In genomic region chr9:134141906-134142305, GRCh38 we compare ENCODE assay signal across 37 cellular contexts. TPM values are rescaled to one million over a fixed set of nuclear protein-coding genes. Genes with fewer than 3 reads are reported as not detected.
"Had no signal": no experiment of that assay in that cellular context is flagged by ENCODE, and none has a peak within 500 bp of the region (broad histone marks: within the 10 kb centered on the region; RNA-seq: fewer than 3 reads in every experiment).

No MANE protein-coding gene starts in this region.

- H3K27ac Mint-ChIP-seq: natural killer cell; progenitor cell of endocrine pancreas; stimulated activated memory B cell treated with anti-CD40 and anti-IgM and Interleukin-4, amounts not matched to agents 10 μg/mL and 1 μg/mL and 100 μg/mL, for 72 hours; stimulated activated naive CD8-positive, alpha-beta T cell treated with anti-CD3 and anti-CD28 coated beads, Interleukin-15, amount 100 ng/mL, for 72 hours; type B pancreatic cell had no signal

- H3K4me2 ChIP-seq: smooth muscle cell had no signal

- H3K36me3 Mint-ChIP-seq: natural killer cell had no signal

- H3K9ac ChIP-seq: parathyroid adenoma had no signal

- H3K27me3 Mint-ChIP-seq: naive thymus-derived CD4-positive, alpha-beta T cell; progenitor cell of endocrine pancreas; stimulated activated memory B cell treated with anti-CD40 and anti-IgM and Interleukin-4, amounts not matched to agents 10 μg/mL and 1 μg/mL and 100 μg/mL, for 72 hours; stimulated activated naive CD8-positive, alpha-beta T cell treated with anti-CD3 and anti-CD28 coated beads, Interleukin-15, amount 100 ng/mL, for 72 hours; type B pancreatic cell had no signal

- H3K9me3 Mint-ChIP-seq: natural killer cell; nephron; neural crest cell; stimulated activated memory B cell treated with anti-CD40 and anti-IgM and Interleukin-4, amounts not matched to agents 10 μg/mL and 1 μg/mL and 100 μg/mL, for 72 hours; stimulated activated naive CD8-positive, alpha-beta T cell treated with anti-CD3 and anti-CD28 coated beads, Interleukin-15, amount 100 ng/mL, for 72 hours; type B pancreatic cell had no signal

- H3K4me1 ChIP-seq: parathyroid adenoma had no signal

- H3K27ac ChIP-seq: neutrophil, ovary, parathyroid adenoma, psoas muscle, skin epidermis, spleen, suprapubic skin, testis, tibial artery, transverse colon, upper lobe of right lung, uterus had no signal

- H3K9me3 ChIP-seq: neutrophil, ovary, psoas muscle, spleen, suprapubic skin, testis, tibial artery, transverse colon, upper lobe of right lung, uterus had no signal

- H3K4me3 ChIP-seq: ovary, psoas muscle, skin epidermis, smooth muscle cell, spleen, suprapubic skin, testis, tibial artery, transverse colon, upper lobe of right lung, uterus had no signal

- H2AFZ ChIP-seq: parathyroid adenoma had no signal

- H3K4me3 Mint-ChIP-seq: naive thymus-derived CD4-positive, alpha-beta T cell; natural killer cell; nephron; neural crest cell; stimulated activated memory B cell treated with anti-CD40 and anti-IgM and Interleukin-4, amounts not matched to agents 10 μg/mL and 1 μg/mL and 100 μg/mL, for 72 hours; stimulated activated naive CD8-positive, alpha-beta T cell treated with anti-CD3 and anti-CD28 coated beads, Interleukin-15, amount 100 ng/mL, for 72 hours; type B pancreatic cell had no signal

- ATAC-seq: naive thymus-derived CD4-positive, alpha-beta T cell; natural killer cell; psoas muscle; right cardiac atrium; sciatic nerve; stimulated activated memory B cell treated with anti-CD40 and anti-IgM and Interleukin-4, amounts not matched to agents 10 μg/mL and 1 μg/mL and 100 μg/mL, for 72 hours; stimulated activated naive CD8-positive, alpha-beta T cell treated with anti-CD3 and anti-CD28 coated beads, Interleukin-15, amount 100 ng/mL, for 72 hours; stimulated activated naive CD8-positive, alpha-beta T cell treated with anti-CD3 and anti-CD28 coated beads, Interleukin-15, Interleukin-2, amounts not matched to agents 100 U/mL and 50 U/mL, for 24 hours; upper lobe of right lung had no signal

- H3K36me3 ChIP-seq: uterus had no signal

- DNase-seq: naive thymus-derived CD4-positive, alpha-beta T cell; natural killer cell; nucleus accumbens; ovary; posterior cingulate gyrus; psoas muscle; right cardiac atrium; spleen; stimulated activated CD4-positive, alpha-beta T cell treated with anti-CD3 and anti-CD28 coated beads, Interleukin-12 subunit alpha, Interleukin-12 subunit beta, amount 100 ng/mL, for 4 hours; stimulated activated CD4-positive, alpha-beta T cell treated with anti-CD3 and anti-CD28 coated beads, Interleukin-1b, Interleukin-23, amount 100 ng/mL, for 48 hours; stimulated activated CD4-positive, alpha-beta T cell treated with anti-CD3 and anti-CD28 coated beads, Interleukin-4, amount 100 ng/mL, for 1 hour; stimulated activated CD4-positive, alpha-beta T cell treated with anti-CD3 and anti-CD28 coated beads, Interleukin-4, amount 100 ng/mL, for 4 hours; stimulated activated CD8-positive, alpha-beta memory T cell treated with anti-CD3 and anti-CD28 coated beads, Interleukin-4, amount 100 ng/mL, for 48 hours; stimulated activated naive CD4-positive, alpha-beta T cell; stimulated activated naive CD8-positive, alpha-beta T cell treated with anti-CD3 and anti-CD28 coated beads, Interleukin-15, amount 100 ng/mL, for 72 hours; stimulated activated naive CD8-positive, alpha-beta T cell treated with anti-CD3 and anti-CD28 coated beads, Interleukin-15, Interleukin-2, amounts not matched to agents 100 U/mL and 50 U/mL, for 24 hours; substantia nigra; testis; tibial artery; transverse colon; upper lobe of right lung; uterus had no signal

- H3K27me3 ChIP-seq: neutrophil, ovary, spleen, suprapubic skin, testis, tibial artery, transverse colon, upper lobe of right lung, uterus had no signal

RNA-seq across cellular contexts. Expression of gene RNU6ATAC, which starts 22.5 kb away (rescaled TPM):
- total RNA-seq: omental fat pad, renal cortical epithelial cell, smooth muscle cell, suprapubic skin, testis, transverse colon, urinary bladder had no signal
- polyA plus RNA-seq: naive thymus-derived CD4-positive, alpha-beta T cell; ovary; psoas muscle; right cardiac atrium; smooth muscle cell; spleen; thymus; urinary bladder had no signal
